1 cellular context compared by ENCODE assay signal in genomic region chr17:47896672-47897490, GRCh38.
TF ChIP-seq lines count a peak whose summit lies in the region.

No MANE protein-coding gene starts in this region.

TF ChIP-seq in HepG2, 621 proteins besides CTCF, POLR2A, EP300 and RAD21 (continued from another document and continues in another):
- TF ChIP-seq ZBTB10 (CRISPR knock-in tag; IDR thresholded peaks at IDR 0.05; ENCODE audit: borderline replicate concordance) (no peak), ZNF503 (CRISPR knock-in tag; IDR thresholded peaks at IDR 0.05) (0 out of 2 replicates have a peak, but pooled peaks have one; percentile 49), PHB2 (IDR thresholded peaks at IDR 0.05; ENCODE audit: partially characterized antibody) (no peak), ONECUT2 (CRISPR knock-in tag; IDR thresholded peaks at IDR 0.05) (0 out of 2 replicates have a peak, but pooled peaks have one; percentile 11), EEA1 (CRISPR knock-in tag; IDR thresholded peaks at IDR 0.05; ENCODE audit: borderline replicate concordance) (0 out of 2 replicates have a peak, but pooled peaks have one; percentile 25), KAT7 (CRISPR knock-in tag; IDR thresholded peaks at IDR 0.05; ENCODE audit: borderline replicate concordance) (peak; percentile 82; the same call in 1 of the 2 replicates), ZIK1 (CRISPR knock-in tag; IDR thresholded peaks at IDR 0.05; ENCODE audit: borderline replicate concordance, low read depth) (no peak), SNAPC5 (CRISPR knock-in tag; IDR thresholded peaks at IDR 0.05; ENCODE audit: borderline replicate concordance) (no peak), ZKSCAN5 (CRISPR knock-in tag; IDR thresholded peaks at IDR 0.05) (0 out of 2 replicates have a peak, but pooled peaks have one; percentile 52), NCOA2 (CRISPR knock-in tag; IDR thresholded peaks at IDR 0.05) (no peak), ZNF256 (CRISPR knock-in tag; conservative IDR thresholded peaks at IDR 0.05) (no peak), MED1 (CRISPR knock-in tag; IDR thresholded peaks at IDR 0.05) (0 out of 2 replicates have a peak, but pooled peaks have one; percentile 0), GZF1 (CRISPR knock-in tag; IDR thresholded peaks at IDR 0.05) (no peak), ZNF34 (CRISPR knock-in tag; IDR thresholded peaks at IDR 0.05; ENCODE audit: borderline replicate concordance) (no peak; the same call in 1 of the 2 replicates), ISL2 (CRISPR knock-in tag; IDR thresholded peaks at IDR 0.05) (no peak), AHR (CRISPR knock-in tag; IDR thresholded peaks at IDR 0.05) (no peak), MAFF (IDR thresholded peaks at IDR 0.05; ENCODE audit: low read depth, low read length) (no peak), ZBTB34 (CRISPR knock-in tag; IDR thresholded peaks at IDR 0.05) (no peak), ZFP36L1 (CRISPR knock-in tag; IDR thresholded peaks at IDR 0.05) (no peak), ATF1 (CRISPR knock-in tag; IDR thresholded peaks at IDR 0.05) (no peak), ZNF225 (CRISPR knock-in tag; IDR thresholded peaks at IDR 0.05) (peak; percentile 83; the same call in 1 of the 2 replicates), ZNF687 (CRISPR knock-in tag; IDR thresholded peaks at IDR 0.05) (peak; percentile 2), ZNF563 (CRISPR knock-in tag; IDR thresholded peaks at IDR 0.05) (no peak), ZNF367 (CRISPR knock-in tag; IDR thresholded peaks at IDR 0.05; ENCODE audit: borderline replicate concordance) (no peak), ZNF614 (CRISPR knock-in tag; IDR thresholded peaks at IDR 0.05; ENCODE audit: borderline replicate concordance) (no peak), AKNA (CRISPR knock-in tag; IDR thresholded peaks at IDR 0.05; ENCODE audit: borderline replicate concordance) (no peak), ZBTB20 (CRISPR knock-in tag; IDR thresholded peaks at IDR 0.05; ENCODE audit: borderline replicate concordance, low read depth) (no peak), ZBTB42 (CRISPR knock-in tag; IDR thresholded peaks at IDR 0.05) (no peak), ZNF142 (CRISPR knock-in tag; IDR thresholded peaks at IDR 0.05) (0 out of 2 replicates have a peak, but pooled peaks have one; percentile 78), HBP1 (CRISPR knock-in tag; IDR thresholded peaks at IDR 0.05; ENCODE audit: low read depth) (no peak), BATF2 (CRISPR knock-in tag; IDR thresholded peaks at IDR 0.05) (0 out of 2 replicates have a peak, but pooled peaks have one; percentile 19), SP5 (CRISPR knock-in tag; IDR thresholded peaks at IDR 0.05; ENCODE audit: borderline replicate concordance, low read depth) (no peak), ZSCAN21 (CRISPR knock-in tag; IDR thresholded peaks at IDR 0.05; ENCODE audit: borderline replicate concordance) (no peak)
